Comparison of ENCODE assay signal across 20 cellular contexts in the genomic region with DNA sequence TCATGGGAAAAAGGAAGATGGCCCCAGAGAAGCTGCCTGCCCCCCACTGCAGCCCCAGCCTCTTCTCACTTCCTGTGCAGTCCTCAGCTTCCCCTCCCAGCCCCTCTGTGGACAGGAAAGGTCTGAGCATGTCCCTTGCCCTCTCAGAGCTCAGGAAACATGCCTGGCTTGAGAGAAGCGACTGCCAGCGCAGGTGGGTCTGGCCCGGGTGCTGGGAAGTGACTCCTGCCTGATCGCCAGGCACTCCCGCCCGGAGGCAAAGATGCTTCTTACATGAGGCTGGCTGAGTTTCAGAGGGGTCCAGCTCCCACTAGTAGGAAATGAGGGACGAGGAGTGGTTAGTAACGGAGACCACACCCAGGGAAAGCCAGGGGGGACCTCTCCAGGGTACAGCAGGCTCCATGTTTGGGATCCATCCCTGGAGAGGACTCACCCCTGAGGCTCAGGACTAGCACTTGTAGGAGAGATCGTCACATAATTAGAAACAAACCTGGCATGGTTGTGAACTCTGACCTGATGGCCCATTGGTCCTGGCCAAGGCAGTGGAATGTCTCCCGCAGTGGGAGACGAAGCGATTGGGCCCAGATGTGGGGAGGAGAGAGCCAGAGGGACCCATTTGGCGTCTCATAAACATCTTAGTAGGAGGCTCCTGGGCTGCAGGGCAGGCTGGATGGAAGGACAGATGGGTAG. TPM values are rescaled to one million over a fixed set of nuclear protein-coding genes. Genes with fewer than 3 reads are reported as not detected.
DNase-seq lines count a peak whose midpoint lies in the region; ATAC-seq, FAIRE-seq and TF ChIP-seq lines count a peak whose summit lies in the region.
"Had no signal": no experiment of that assay in that cellular context is flagged by ENCODE, and none has a peak within 500 bp of the region (broad histone marks: within the 10 kb centered on the region; RNA-seq: fewer than 3 reads in every experiment).

No MANE protein-coding gene starts in this region.

- no peak for TF ChIP-seq EP300 in sigmoid colon (IDR thresholded peaks at IDR 0.05)

- no peak overlapping the region for H3K4me3 ChIP-seq in BLaER1 treated with 17β-estradiol and CSF1 and Interleukin-3, amounts not matched to agents 10 nM and 100 nM
- H3K4me3 ChIP-seq in adipocyte (ENCODE audit: low read length) (no peak overlapping the region), keratinocyte (ENCODE audit: control insufficient read depth in 2 of 3, extremely low read depth in 1 of 3, insufficient read depth in 2 of 3, low read depth in 1 of 3, low read length in 3 of 3) (no peak overlapping the region), sigmoid colon (no peak overlapping the region), GM23338 (no peak overlapping the region)

- H3K4me1 ChIP-seq in BLaER1 treated with 17β-estradiol and CSF1 and Interleukin-3, amounts not matched to agents 10 nM and 100 nM: peaks cover 12 to 41% (median 30%) of the 10 kb centered on the region in 10 experiments
- peaks cover 21% of the 10 kb centered on the region for H3K4me1 ChIP-seq in adipocyte (ENCODE audit: control insufficient read depth, insufficient read depth, low read length)
- peaks cover 11% of the 10 kb centered on the region for H3K4me1 ChIP-seq in keratinocyte (ENCODE audit: control insufficient read depth, extremely low read depth, insufficient read depth, low read length)
- H3K4me1 ChIP-seq in sigmoid colon: peaks cover 0 to 43% (median 27%) of the 10 kb centered on the region in 4 donors
- H3K4me1 ChIP-seq in GM23338 (ENCODE audit: insufficient read depth): peaks cover 4% of the 10 kb centered on the region; the same call in 1 of the 2 replicates

- H3K36me3 ChIP-seq in BLaER1 treated with 17β-estradiol and CSF1 and Interleukin-3, amounts not matched to agents 10 nM and 100 nM: no peaks in the 10 kb centered on the region
- H3K36me3 ChIP-seq in adipocyte (ENCODE audit: control insufficient read depth, insufficient read depth, low read length, severe bottlenecking) (peaks cover 64% of the 10 kb centered on the region), keratinocyte (ENCODE audit: control insufficient read depth in 2 of 2, extremely low read depth in 1 of 2, insufficient read depth in 2 of 2, low read length in 2 of 2) (no peaks in the 10 kb centered on the region), sigmoid colon (peaks cover 11 to 70% (median 34%) of the 10 kb centered on the region in 4 donors), GM23338 (ENCODE audit: insufficient read depth) (no peaks in the 10 kb centered on the region)

- H3K4me1 Mint-ChIP-seq in GM23338: peaks cover 33% of the 10 kb centered on the region; the same call in 2 of the 3 replicates
- H3K4me1 Mint-ChIP-seq: CD8-positive, alpha-beta memory T cell had no signal

- no peaks in the 10 kb centered on the region for H3K9me3 Mint-ChIP-seq in GM23338
- H3K9me3 Mint-ChIP-seq: CD8-positive, alpha-beta memory T cell had no signal

- H3K4me2 ChIP-seq in BLaER1 treated with 17β-estradiol and CSF1 and Interleukin-3, amounts not matched to agents 10 nM and 100 nM: peak overlapping the region; percentile 31 to 69 (median 54); a peak in 21 of 22 replicates
- H3K4me2 ChIP-seq in keratinocyte (ENCODE audit: control insufficient read depth, extremely low read depth, insufficient read depth, low read depth, low read length) (no peak overlapping the region), GM23338 (no peak overlapping the region)

- H3K36me3 Mint-ChIP-seq in GM23338 (ENCODE audit: low read depth): no peaks in the 10 kb centered on the region
- H3K36me3 Mint-ChIP-seq: CD8-positive, alpha-beta memory T cell had no signal

- H3K79me2 ChIP-seq in keratinocyte (ENCODE audit: control insufficient read depth, insufficient read depth, low read length) (no peaks in the 10 kb centered on the region), GM23338 (replicated peaks; ENCODE audit: insufficient read depth) (no peaks in the 10 kb centered on the region)

- no peak for FAIRE-seq in keratinocyte (lab: Jason Lieb, UNC)

- no peak for TF ChIP-seq CTCF in keratinocyte (optimal IDR thresholded peaks at IDR 0.05 in 1 of 3, IDR thresholded peaks at IDR 0.05 in 1 of 3, conservative IDR thresholded peaks at IDR 0.05 in 1 of 3; ENCODE audit: extremely low read depth in 1 of 3, insufficient read depth in 2 of 3, low read length in 3 of 3)
- no peak for TF ChIP-seq CTCF in sigmoid colon (IDR thresholded peaks at IDR 0.05)
- TF ChIP-seq CTCF in GM23338 (conservative IDR thresholded peaks at IDR 0.05; ENCODE audit: low read depth in 2 of 2): no peak

- 87 to 88% methylated on average over 13 of the region's 13 CpGs for WGBS in sigmoid colon, 2 donors

- peaks cover 12% of the 10 kb centered on the region for H3K27me3 Mint-ChIP-seq in GM23338 (ENCODE audit: insufficient read depth, low read depth, poor library complexity)

- no peak overlapping the region for H3K9ac ChIP-seq in BLaER1 treated with 17β-estradiol and CSF1 and Interleukin-3, amounts not matched to agents 10 nM and 100 nM
- H3K9ac ChIP-seq in adipocyte (ENCODE audit: low read length): peak overlapping the region; percentile 16
- no peak overlapping the region for H3K9ac ChIP-seq in keratinocyte (ENCODE audit: control insufficient read depth, extremely low read depth, insufficient read depth, low read length)

- peak overlapping the region in 1 of 11 experiments; percentile 13; a peak in 1 of 22 replicates for H3K27ac ChIP-seq in BLaER1 treated with 17β-estradiol and CSF1 and Interleukin-3, amounts not matched to agents 10 nM and 100 nM
- H3K27ac ChIP-seq in keratinocyte (ENCODE audit: control insufficient read depth, insufficient read depth, low read length) (no peak overlapping the region), sigmoid colon (peak overlapping the region; percentile 4 to 68 (median 39)), GM23338 (ENCODE audit: low read depth) (no peak overlapping the region)

- H3K27ac Mint-ChIP-seq in GM23338: no peak overlapping the region
- H3K27ac Mint-ChIP-seq: CD8-positive, alpha-beta memory T cell had no signal

- H3K27me3 ChIP-seq in BLaER1 treated with 17β-estradiol and CSF1 and Interleukin-3, amounts not matched to agents 10 nM and 100 nM: no peaks in the 10 kb centered on the region
- no peaks in the 10 kb centered on the region for H3K27me3 ChIP-seq in adipocyte (replicated peaks; ENCODE audit: control insufficient read depth, insufficient read depth, low read length)
- H3K27me3 ChIP-seq in keratinocyte (ENCODE audit: control insufficient read depth, extremely low read depth, insufficient read depth, low read length): peaks cover 30% of the 10 kb centered on the region
- H3K27me3 ChIP-seq in sigmoid colon: no peaks in the 10 kb centered on the region
- no peaks in the 10 kb centered on the region for H3K27me3 ChIP-seq in GM23338 (ENCODE audit: insufficient read depth)

- H3K4me3 Mint-ChIP-seq in GM23338: no peak overlapping the region
- H3K4me3 Mint-ChIP-seq: CD8-positive, alpha-beta memory T cell had no signal

- H4K20me1 ChIP-seq in BLaER1 treated with 17β-estradiol and CSF1 and Interleukin-3, amounts not matched to agents 10 nM and 100 nM: no peaks in the 10 kb centered on the region; a peak in 1 of 22 replicates
- H4K20me1 ChIP-seq in keratinocyte (ENCODE audit: control insufficient read depth, extremely low read depth, insufficient read depth, low read length): no peaks in the 10 kb centered on the region
- H4K20me1 ChIP-seq in GM23338 (replicated peaks; ENCODE audit: insufficient read depth): no peaks in the 10 kb centered on the region

- H3K9me2 ChIP-seq in GM23338 (ENCODE audit: insufficient read depth): no peaks in the 10 kb centered on the region

- no peaks in the 10 kb centered on the region for H3K9me3 ChIP-seq in BLaER1 treated with 17β-estradiol and CSF1 and Interleukin-3, amounts not matched to agents 10 nM and 100 nM (replicated peaks in 1 of 11)
- no peaks in the 10 kb centered on the region for H3K9me3 ChIP-seq in adipocyte (ENCODE audit: control insufficient read depth, low read length)
- H3K9me3 ChIP-seq in keratinocyte (ENCODE audit: control insufficient read depth, low read depth, low read length): no peaks in the 10 kb centered on the region
- H3K9me3 ChIP-seq in sigmoid colon: no peaks in the 10 kb centered on the region

- H3K9me1 ChIP-seq in keratinocyte (ENCODE audit: control insufficient read depth, extremely low read depth, insufficient read depth, low read length): no peaks in the 10 kb centered on the region

- intact Hi-C loops in sigmoid colon (cut with DNase I): no loop called here

- ATAC-seq in GM23338 (no peak), HG03139 (IDR thresholded peaks at IDR 0.05; ENCODE audit: unreplicated experiment) (no peak)

- no peak for TF ChIP-seq POLR2A in sigmoid colon (IDR thresholded peaks at IDR 0.05)

- no peaks in the 10 kb centered on the region for H3F3A ChIP-seq in GM23338 (replicated peaks; ENCODE audit: low read depth)

- H2AFZ ChIP-seq in keratinocyte (ENCODE audit: control insufficient read depth, low read length) (peak overlapping the region; percentile 30), GM23338 (no peak overlapping the region)

- dilution Hi-C loops in keratinocyte (cut with MboI; ENCODE audit: extremely low pct_ligation_motif_present, low sequenced_read_pairs): no loop called here

- no peak for DNase-seq in adipocyte (ENCODE audit: low read depth)
- no peak for DNase-seq in keratinocyte (ENCODE audit: low read depth, low spot score)
- no peak for DNase-seq in sigmoid colon
- DNase-seq in GM23338 (ENCODE audit: low spot score): no peak
- no peak for DNase-seq in middle frontal gyrus (ENCODE audit: extremely low spot score, low spot score)
- DNase-seq in Kasumi-1 (lab: John Stamatoyannopoulos, UW): no peak
- DNase-seq: activated CD4-positive, alpha-beta T cell treated with anti-CD3 and anti-CD28 coated beads for 48 hours; activated CD8-positive, alpha-beta memory T cell treated with anti-CD3 and anti-CD28 coated beads, Interleukin-2, amount 50 U/mL, for 48 hours; activated gamma-delta T cell; CD8-positive, alpha-beta memory T cell; central memory CD4-positive, alpha-beta T cell; DMS79 treated with DMSO at 0.1 percent for 48 hours; effector memory CD4-positive, alpha-beta T cell; hippocampal formation; KBM-7; NCI-H1092; stimulated activated CD4-positive, alpha-beta T cell treated with anti-CD3 and anti-CD28 coated beads, Interleukin-12 subunit alpha, Interleukin-12 subunit beta, amount 100 ng/mL, for 4 hours had no signal

RNA-seq across cellular contexts. Expression of gene ELN, which starts 12.3 kb away (rescaled TPM):
- polyA plus RNA-seq in keratinocyte: not detected in 3 replicates
- polyA plus RNA-seq in keratinocyte (2011; ENCODE audit: low read depth): not detected
- polyA plus RNA-seq in keratinocyte (2011; cell fraction: cytosol; rRNA removed): not detected in 2 replicates
- polyA plus RNA-seq in keratinocyte (2011; cell fraction: nucleus; rRNA removed): not detected in 2 replicates
- 0.07 TPM in 1 of 2 replicates, not detected in the other for polyA plus RNA-seq in keratinocyte (2012; ENCODE audit: low replicate concordance)
- polyA minus RNA-seq in keratinocyte: not detected in 3 replicates
- polyA minus RNA-seq in keratinocyte (2011; cell fraction: cytosol; rRNA and poly(A)+ RNA removed): not detected
- not detected in 2 replicates for polyA minus RNA-seq in keratinocyte (2011; cell fraction: nucleus; rRNA and poly(A)+ RNA removed)
- 100 to 1,000 TPM in 1 of 4 donors, 10 to 100 TPM in 3; 13.3 to 174 (median 36.4) TPM for total RNA-seq in sigmoid colon
- 10 to 100 TPM in 1 of 3 donors, 1 to 10 TPM in 2; 2.5 to 41.2 (median 6.6) TPM for polyA plus RNA-seq in sigmoid colon
- total RNA-seq in GM23338 (2014; rRNA removed; shearing (Covaris generic)): 4.0 and 5.6 TPM in 2 replicates
- polyA plus RNA-seq in GM23338 (2016; fragmentation: Nextera tagmentation; extraction: Ambion mirVana): 1.1 TPM in 2 replicates
- total RNA-seq: CD8-positive, alpha-beta memory T cell; kidney epithelial cell had no signal
- polyA plus RNA-seq: CD8-positive, alpha-beta memory T cell had no signal

RNA-seq across cellular contexts. Expression of gene LIMK1, which starts 43.4 kb away (rescaled TPM):
- polyA plus RNA-seq in keratinocyte: 13.3 to 23.2 TPM (median 22.3 TPM) in 3 replicates
- polyA plus RNA-seq in keratinocyte (2011; ENCODE audit: low read depth): 3.1 TPM
- 14.9 and 38.1 TPM in 2 replicates for polyA plus RNA-seq in keratinocyte (2011; cell fraction: cytosol; rRNA removed)
- polyA plus RNA-seq in keratinocyte (2011; cell fraction: nucleus; rRNA removed): 28.6 and 33.0 TPM in 2 replicates
- polyA plus RNA-seq in keratinocyte (2012; ENCODE audit: low replicate concordance): 10.4 and 26.8 TPM in 2 replicates
- 38.6 to 189 TPM (median 76.0 TPM) in 3 replicates for polyA minus RNA-seq in keratinocyte
- 40.5 TPM for polyA minus RNA-seq in keratinocyte (2011; cell fraction: cytosol; rRNA and poly(A)+ RNA removed)
- 13.2 and 17.9 TPM in 2 replicates for polyA minus RNA-seq in keratinocyte (2011; cell fraction: nucleus; rRNA and poly(A)+ RNA removed)
- 10 to 100 TPM in 1 of 4 donors, 1 to 10 TPM in 3; 4.6 to 15.0 (median 6.5) TPM for total RNA-seq in sigmoid colon
- 10 to 100 TPM in 1 of 3 donors, 1 to 10 TPM in 2; 9.6 to 16.3 (median 9.7) TPM for polyA plus RNA-seq in sigmoid colon
- total RNA-seq in GM23338 (2014; rRNA removed; shearing (Covaris generic)): 77.9 and 96.5 TPM in 2 replicates
- 13.0 and 17.3 TPM in 2 replicates for polyA plus RNA-seq in GM23338 (2016; fragmentation: Nextera tagmentation; extraction: Ambion mirVana)

Comparison
In these comparisons a context has a peak if more than half of its experiments do, and no peak if none do; other contexts are left out.
1. H3K27ac ChIP-seq: peak in sigmoid colon (4 of 4); none in keratinocyte (single experiment) and GM23338 (single experiment).
2. H3K4me2 ChIP-seq: peak in BLaER1 treated with 17β-estradiol and CSF1 and Interleukin-3, amounts not matched to agents 10 nM and 100 nM (11 of 11); none in keratinocyte (single experiment) and GM23338 (single experiment).